ENCODE assay signal across 1 cellular context in the genomic region with DNA sequence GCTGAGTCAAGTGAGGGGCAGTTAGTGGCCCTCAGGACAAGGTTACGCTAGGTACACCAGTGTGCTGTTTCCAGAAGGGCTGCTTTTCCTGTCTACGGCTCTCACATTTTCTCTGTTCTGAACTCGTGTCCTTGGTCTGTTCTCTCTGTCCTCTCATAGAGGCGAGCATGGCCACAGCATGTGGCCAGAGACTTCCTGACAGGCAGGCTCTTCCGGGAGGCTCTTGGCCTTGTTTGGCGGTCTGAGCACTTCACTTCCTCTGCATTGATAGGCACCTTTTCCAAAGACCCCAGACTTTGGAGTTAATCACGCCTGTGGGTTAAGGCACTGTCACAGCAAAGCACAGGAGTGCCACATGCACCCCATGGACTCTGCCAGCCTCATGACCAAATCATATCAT.
TF ChIP-seq lines count a peak whose summit lies in the region.

No MANE protein-coding gene starts in this region.

TF ChIP-seq in GM23338, 12 proteins besides CTCF, POLR2A, EP300 and RAD21 (continued from another document):
- TF ChIP-seq REST (IDR thresholded peaks at IDR 0.05; ENCODE audit: unreplicated experiment) (no peak), POLR2AphosphoS5 (IDR thresholded peaks at IDR 0.05; ENCODE audit: low read depth) (no peak), STAT1 (IDR thresholded peaks at IDR 0.05; ENCODE audit: unreplicated experiment) (no peak), EZH2phosphoT487 (IDR thresholded peaks at IDR 0.05; ENCODE audit: unreplicated experiment) (no peak)
- TF ChIP-seq, protein P1, sequence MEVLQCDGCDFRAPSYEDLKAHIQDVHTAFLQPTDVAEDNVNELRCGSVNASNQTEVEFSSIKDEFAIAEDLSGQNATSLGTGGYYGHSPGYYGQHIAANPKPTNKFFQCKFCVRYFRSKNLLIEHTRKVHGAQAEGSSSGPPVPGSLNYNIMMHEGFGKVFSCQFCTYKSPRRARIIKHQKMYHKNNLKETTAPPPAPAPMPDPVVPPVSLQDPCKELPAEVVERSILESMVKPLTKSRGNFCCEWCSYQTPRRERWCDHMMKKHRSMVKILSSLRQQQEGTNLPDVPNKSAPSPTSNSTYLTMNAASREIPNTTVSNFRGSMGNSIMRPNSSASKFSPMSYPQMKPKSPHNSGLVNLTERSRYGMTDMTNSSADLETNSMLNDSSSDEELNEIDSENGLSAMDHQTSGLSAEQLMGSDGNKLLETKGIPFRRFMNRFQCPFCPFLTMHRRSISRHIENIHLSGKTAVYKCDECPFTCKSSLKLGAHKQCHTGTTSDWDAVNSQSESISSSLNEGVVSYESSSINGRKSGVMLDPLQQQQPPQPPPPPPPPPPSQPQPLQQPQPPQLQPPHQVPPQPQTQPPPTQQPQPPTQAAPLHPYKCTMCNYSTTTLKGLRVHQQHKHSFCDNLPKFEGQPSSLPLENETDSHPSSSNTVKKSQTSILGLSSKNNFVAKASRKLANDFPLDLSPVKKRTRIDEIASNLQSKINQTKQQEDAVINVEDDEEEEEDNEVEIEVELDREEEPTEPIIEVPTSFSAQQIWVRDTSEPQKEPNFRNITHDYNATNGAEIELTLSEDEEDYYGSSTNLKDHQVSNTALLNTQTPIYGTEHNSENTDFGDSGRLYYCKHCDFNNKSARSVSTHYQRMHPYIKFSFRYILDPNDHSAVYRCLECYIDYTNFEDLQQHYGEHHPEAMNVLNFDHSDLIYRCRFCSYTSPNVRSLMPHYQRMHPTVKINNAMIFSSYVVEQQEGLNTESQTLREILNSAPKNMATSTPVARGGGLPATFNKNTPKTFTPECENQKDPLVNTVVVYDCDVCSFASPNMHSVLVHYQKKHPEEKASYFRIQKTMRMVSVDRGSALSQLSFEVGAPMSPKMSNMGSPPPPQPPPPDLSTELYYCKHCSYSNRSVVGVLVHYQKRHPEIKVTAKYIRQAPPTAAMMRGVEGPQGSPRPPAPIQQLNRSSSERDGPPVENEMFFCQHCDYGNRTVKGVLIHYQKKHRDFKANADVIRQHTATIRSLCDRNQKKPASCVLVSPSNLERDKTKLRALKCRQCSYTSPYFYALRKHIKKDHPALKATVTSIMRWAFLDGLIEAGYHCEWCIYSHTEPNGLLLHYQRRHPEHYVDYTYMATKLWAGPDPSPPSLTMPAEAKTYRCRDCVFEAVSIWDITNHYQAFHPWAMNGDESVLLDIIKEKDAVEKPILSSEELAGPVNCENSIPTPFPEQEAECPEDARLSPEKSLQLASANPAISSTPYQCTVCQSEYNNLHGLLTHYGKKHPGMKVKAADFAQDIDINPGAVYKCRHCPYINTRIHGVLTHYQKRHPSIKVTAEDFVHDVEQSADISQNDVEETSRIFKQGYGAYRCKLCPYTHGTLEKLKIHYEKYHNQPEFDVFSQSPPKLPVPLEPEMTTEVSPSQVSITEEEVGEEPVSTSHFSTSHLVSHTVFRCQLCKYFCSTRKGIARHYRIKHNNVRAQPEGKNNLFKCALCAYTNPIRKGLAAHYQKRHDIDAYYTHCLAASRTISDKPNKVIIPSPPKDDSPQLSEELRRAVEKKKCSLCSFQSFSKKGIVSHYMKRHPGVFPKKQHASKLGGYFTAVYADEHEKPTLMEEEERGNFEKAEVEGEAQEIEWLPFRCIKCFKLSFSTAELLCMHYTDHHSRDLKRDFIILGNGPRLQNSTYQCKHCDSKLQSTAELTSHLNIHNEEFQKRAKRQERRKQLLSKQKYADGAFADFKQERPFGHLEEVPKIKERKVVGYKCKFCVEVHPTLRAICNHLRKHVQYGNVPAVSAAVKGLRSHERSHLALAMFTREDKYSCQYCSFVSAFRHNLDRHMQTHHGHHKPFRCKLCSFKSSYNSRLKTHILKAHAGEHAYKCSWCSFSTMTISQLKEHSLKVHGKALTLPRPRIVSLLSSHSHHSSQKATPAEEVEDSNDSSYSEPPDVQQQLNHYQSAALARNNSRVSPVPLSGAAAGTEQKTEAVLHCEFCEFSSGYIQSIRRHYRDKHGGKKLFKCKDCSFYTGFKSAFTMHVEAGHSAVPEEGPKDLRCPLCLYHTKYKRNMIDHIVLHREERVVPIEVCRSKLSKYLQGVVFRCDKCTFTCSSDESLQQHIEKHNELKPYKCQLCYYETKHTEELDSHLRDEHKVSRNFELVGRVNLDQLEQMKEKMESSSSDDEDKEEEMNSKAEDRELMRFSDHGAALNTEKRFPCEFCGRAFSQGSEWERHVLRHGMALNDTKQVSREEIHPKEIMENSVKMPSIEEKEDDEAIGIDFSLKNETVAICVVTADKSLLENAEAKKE (CRISPR knock-in tag; IDR thresholded peaks at IDR 0.05) = no peak
